In the genomic region with DNA sequence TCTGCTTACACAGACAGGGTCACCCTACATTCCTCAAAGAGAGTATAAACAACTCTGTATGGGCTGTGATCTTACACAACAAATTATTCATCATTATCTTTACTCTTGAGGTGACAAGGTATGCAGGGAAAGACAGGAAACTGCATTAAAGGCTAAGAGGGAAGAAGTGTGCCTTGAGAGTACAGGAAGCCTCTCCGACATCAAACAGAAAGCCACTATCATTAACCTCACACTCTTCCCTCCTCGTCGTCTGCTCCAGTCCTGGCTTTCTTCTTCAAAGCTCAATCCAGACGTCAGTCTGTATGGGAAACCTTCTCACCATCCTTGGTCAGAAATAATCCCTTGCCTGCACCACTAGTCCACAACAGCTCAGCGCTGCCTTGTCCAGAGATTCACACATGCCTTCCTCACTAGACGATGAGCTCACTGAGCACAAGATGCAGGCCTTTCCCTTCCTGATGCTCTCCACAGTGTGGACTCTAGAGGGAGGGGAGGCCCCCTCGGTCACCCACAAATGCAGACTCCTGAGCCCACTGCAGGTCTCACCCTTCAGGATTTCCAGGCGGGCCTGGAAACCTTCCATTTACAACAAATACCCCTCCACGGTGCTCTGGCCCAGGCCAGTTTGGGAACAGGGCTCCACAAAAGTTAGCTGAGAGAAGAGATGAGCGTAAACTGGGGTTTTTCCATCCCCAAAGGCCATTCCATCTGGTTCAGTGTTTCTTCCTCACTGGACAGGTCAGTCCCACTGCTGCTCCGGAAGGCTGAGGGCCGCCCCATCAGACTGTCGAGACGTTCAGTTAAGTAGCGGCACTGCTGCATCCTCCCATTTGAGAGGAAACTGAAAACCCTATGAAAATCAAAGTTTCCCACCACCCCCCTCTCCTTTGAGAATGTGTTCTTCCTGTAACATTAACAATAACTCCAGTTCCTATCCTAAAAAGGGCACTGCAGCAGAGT, we compare ENCODE assay signal across 1 cellular context.
TF ChIP-seq lines count a peak whose summit lies in the region.

No MANE protein-coding gene starts in this region.

TF ChIP-seq in GM12878, 131 proteins besides CTCF, POLR2A, EP300 and RAD21:
- no peak for TF ChIP-seq ZZZ3 (IDR thresholded peaks at IDR 0.05; ENCODE audit: control insufficient read depth, insufficient read length, low read depth)
- TF ChIP-seq YY1 (IDR thresholded peaks at IDR 0.05; ENCODE audit: low read depth, low read length): no peak
- no peak for TF ChIP-seq SMC3 (IDR thresholded peaks at IDR 0.05; ENCODE audit: borderline replicate concordance, low read length)
- no peak for TF ChIP-seq MEF2A (IDR thresholded peaks at IDR 0.05; ENCODE audit: insufficient read depth, low read depth, low read length)
TF ChIP-seq in GM12878: peak in this region for 0.
